ENCODE assay signal across 8 cellular contexts in the genomic region with DNA sequence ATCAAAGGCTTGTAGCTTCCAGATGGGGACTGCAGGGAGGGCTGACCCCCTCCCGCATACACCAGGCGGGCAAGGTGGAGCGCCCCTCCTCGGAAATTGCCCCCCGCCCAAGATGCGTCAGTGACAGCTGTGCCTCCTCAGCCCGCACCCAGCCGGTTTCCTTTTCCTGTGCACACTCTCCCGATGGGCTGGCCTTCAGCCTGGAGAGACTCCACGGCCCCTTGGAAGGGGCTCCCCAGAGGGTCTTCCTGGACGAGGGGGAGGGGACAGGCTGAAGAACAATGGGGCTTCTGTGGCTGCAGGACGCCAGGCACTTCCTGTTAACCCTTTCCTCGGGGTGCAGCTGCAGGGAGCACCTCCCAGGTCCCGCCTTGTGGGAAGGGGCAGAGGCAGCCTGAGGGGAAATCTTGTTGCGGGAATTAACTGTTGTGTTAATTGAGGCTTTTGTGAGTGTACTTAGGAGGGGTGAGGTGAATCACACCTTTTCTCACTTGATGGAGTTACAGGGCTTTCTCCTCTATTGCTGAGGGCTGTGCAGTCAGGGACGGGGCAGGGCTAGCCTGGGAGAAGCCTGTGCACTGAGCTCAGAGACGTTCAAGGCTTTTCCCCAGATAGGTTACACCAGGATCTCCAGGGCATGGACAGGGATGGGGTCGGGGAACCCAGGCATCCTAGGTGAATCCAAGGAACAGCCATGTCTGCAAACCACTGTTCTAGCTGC. TPM values are rescaled to one million over a fixed set of nuclear protein-coding genes. Genes with fewer than 3 reads are reported as not detected.
DNase-seq lines count a peak whose midpoint lies in the region; ATAC-seq and TF ChIP-seq lines count a peak whose summit lies in the region.

No MANE protein-coding gene starts in this region.

- TF ChIP-seq CTCF in AG04450 (IDR thresholded peaks at IDR 0.05; ENCODE audit: low read depth, low read length) (no peak), HFF-Myc (IDR thresholded peaks at IDR 0.05; ENCODE audit: low read depth, low read length, missing control alignments) (no peak), Panc1 (IDR thresholded peaks at IDR 0.05) (no peak), GM13977 (IDR thresholded peaks at IDR 0.05; ENCODE audit: extremely low read depth, insufficient read depth, missing control alignments) (no peak)

- CTCF ChIA-PET in AG04450 (lab: Charles Lee) (no interaction called here), Panc1 (lab: Charles Lee) (no interaction called here)

- BruUV-seq in Panc1 (replicated peaks; lab: Mats Ljungman, UMichigan): no TSS peak

- intact Hi-C loops in Panc1 (cut with micrococcal nuclease; ENCODE audit: unreplicated experiment) (no loop called here), right cardiac atrium (cut with DNase I) (loop anchor here in 1 of 4 donors (5.0 kb wide), 1 partner anchor 62 kb away; a partner anchor contains a TSS)

- 12% methylated on average over 18 of the region's 18 CpGs for WGBS in right cardiac atrium

- H3K27ac ChIP-seq in AG04450 (ENCODE audit: low read depth, low read length): peak overlapping the region; percentile 97
- peak overlapping the region; percentile 99 for H3K27ac ChIP-seq in Panc1 (ENCODE audit: low read length)
- peak overlapping the region; percentile 94 for H3K27ac ChIP-seq in right cardiac atrium (ENCODE audit: low read length)
- peak overlapping the region; percentile 85 for H3K27ac ChIP-seq in rectal smooth muscle tissue (ENCODE audit: low read depth, low read length)

- DNase-seq in AG04450 (ENCODE audit: low read depth, low spot score): no peak
- no peak for DNase-seq in HFF-Myc (ENCODE audit: extremely low read depth, low read depth)
- no peak for DNase-seq in Panc1 (ENCODE audit: low read depth, low spot score)
- DNase-seq in adipocyte (ENCODE audit: low read depth): peak; percentile 48
- peak; percentile 88 to 92 (median 90) for DNase-seq in right cardiac atrium
- DNase-seq in GM13977 (ENCODE audit: low spot score): no peak
- no peak for DNase-seq in NCI-H1048 (lab: John Stamatoyannopoulos, UW)

- no peaks in the 10 kb centered on the region for H3K9me3 ChIP-seq in AG04450 (ENCODE audit: control insufficient read depth, insufficient read depth, low read length)
- H3K9me3 ChIP-seq in Panc1 (ENCODE audit: control insufficient read depth, insufficient read depth, low read depth, low read length): no peaks in the 10 kb centered on the region
- no peaks in the 10 kb centered on the region for H3K9me3 ChIP-seq in adipocyte (ENCODE audit: control insufficient read depth, low read length)
- no peaks in the 10 kb centered on the region for H3K9me3 ChIP-seq in right cardiac atrium (ENCODE audit: control insufficient read depth, low read length)

- POLR2A ChIA-PET in AG04450 (lab: Yijun Ruan, JAX): interaction anchor here (0.5 to 5.1 kb wide), 11 partner anchors 10 to 53 kb away, joined by 3 to 37 read pairs (median 4); a partner anchor contains a TSS
- POLR2A ChIA-PET in Panc1 (lab: Charles Lee): interaction anchor here (0.6 to 1.7 kb wide), 4 partner anchors 9 to 654 kb away, joined by 6 to 8 read pairs (median 8); no protein-coding TSS in a partner anchor

- H3K4me1 ChIP-seq in Panc1 (ENCODE audit: control insufficient read depth, insufficient read depth, low read length) (peaks cover 55% of the 10 kb centered on the region), adipocyte (ENCODE audit: control insufficient read depth, insufficient read depth, low read length) (peaks cover 56% of the 10 kb centered on the region), right cardiac atrium (ENCODE audit: control insufficient read depth, insufficient read depth, low read length) (peaks cover 11% of the 10 kb centered on the region), rectal smooth muscle tissue (ENCODE audit: control insufficient read depth, insufficient read depth, low read length) (peaks cover 13% of the 10 kb centered on the region)

- H3K27me3 ChIP-seq in AG04450 (ENCODE audit: control insufficient read depth, insufficient read depth, low read length): no peaks in the 10 kb centered on the region
- H3K27me3 ChIP-seq in Panc1 (ENCODE audit: control insufficient read depth, insufficient read depth, low read length): no peaks in the 10 kb centered on the region
- no peaks in the 10 kb centered on the region for H3K27me3 ChIP-seq in adipocyte (replicated peaks; ENCODE audit: control insufficient read depth, insufficient read depth, low read length)
- H3K27me3 ChIP-seq in right cardiac atrium (ENCODE audit: control insufficient read depth, insufficient read depth): no peaks in the 10 kb centered on the region
- no peaks in the 10 kb centered on the region for H3K27me3 ChIP-seq in rectal smooth muscle tissue (ENCODE audit: control insufficient read depth, insufficient read depth, low read length)

- H3K9ac ChIP-seq in adipocyte (ENCODE audit: low read length) (peak overlapping the region; percentile 89), rectal smooth muscle tissue (ENCODE audit: low read length) (peak overlapping the region; percentile 57)

- ATAC-seq in Panc1: peak; percentile 46
- peak; percentile 37 to 60 for ATAC-seq in right cardiac atrium

- H3K36me3 ChIP-seq in Panc1 (ENCODE audit: control insufficient read depth, insufficient read depth, low read length): no peaks in the 10 kb centered on the region
- H3K36me3 ChIP-seq in adipocyte (ENCODE audit: control insufficient read depth, insufficient read depth, low read length, severe bottlenecking): no peaks in the 10 kb centered on the region
- H3K36me3 ChIP-seq in rectal smooth muscle tissue (ENCODE audit: control insufficient read depth, insufficient read depth, low read length): no peaks in the 10 kb centered on the region

- H3K4me3 ChIP-seq in AG04450 (ENCODE audit: low read depth, low read length) (peak overlapping the region; percentile 36), HFF-Myc (replicated peaks; ENCODE audit: low read depth, low read length) (peak overlapping the region; percentile 27), Panc1 (ENCODE audit: low read depth in 2 of 2, low read length in 2 of 2) (peak overlapping the region; percentile 42 to 45), adipocyte (ENCODE audit: low read length) (peak overlapping the region; percentile 64), right cardiac atrium (ENCODE audit: low read length) (no peak overlapping the region), rectal smooth muscle tissue (ENCODE audit: low read length) (peak overlapping the region; percentile 51)

- in situ Hi-C loops in Panc1 (cut with HindIII; ENCODE audit: low pct_unique_long_range_greater_than_20kb, low sequenced_read_pairs): no loop called here
- in situ Hi-C loops in GM13977 (cut with MboI; ENCODE audit: low pct_unique_long_range_greater_than_20kb, low sequenced_read_pairs, unreplicated experiment): no loop called here

RNA-seq across cellular contexts. Expression of a gene that starts 14.3 kb away (rescaled TPM):
- polyA plus RNA-seq in AG04450 (2011; rRNA removed): 15.3 and 21.3 TPM in 2 replicates
- polyA minus RNA-seq in AG04450 (2011; rRNA and poly(A)+ RNA removed): 8.1 and 10.7 TPM in 2 replicates
- 80.4 TPM for total RNA-seq in Panc1 (2021; ENCODE audit: unreplicated experiment)
- 81.1 TPM for polyA plus RNA-seq in Panc1 (2012; ENCODE audit: insufficient read length)
- 10 to 100 TPM; 22.2 to 53.5 (median 29.2) TPM for total RNA-seq in right cardiac atrium
- polyA plus RNA-seq in right cardiac atrium: 62.9 TPM

RNA-seq across cellular contexts. Expression of a gene that starts 14.4 kb away (rescaled TPM):
- 47.9 and 57.6 TPM in 2 replicates for polyA plus RNA-seq in AG04450 (2011; rRNA removed)
- 56.7 and 83.9 TPM in 2 replicates for polyA minus RNA-seq in AG04450 (2011; rRNA and poly(A)+ RNA removed)
- 43.6 TPM for total RNA-seq in Panc1 (2021; ENCODE audit: unreplicated experiment)
- polyA plus RNA-seq in Panc1 (2012; ENCODE audit: insufficient read length): 108 TPM
- 10 to 100 TPM; 30.8 to 39.8 (median 37.2) TPM for total RNA-seq in right cardiac atrium
- polyA plus RNA-seq in right cardiac atrium: 47.7 TPM

RNA-seq across cellular contexts. Expression of a gene that starts 46.5 kb away (rescaled TPM):
- polyA plus RNA-seq in AG04450 (2011; rRNA removed) (43.4 and 76.4 TPM in 2 replicates), right cardiac atrium (40.2 TPM)
- 38.2 and 51.8 TPM in 2 replicates for polyA minus RNA-seq in AG04450 (2011; rRNA and poly(A)+ RNA removed)
- total RNA-seq in Panc1 (2021; ENCODE audit: unreplicated experiment) (129 TPM), right cardiac atrium (10 to 100 TPM; 27.6 to 44.2 (median 40.2) TPM)
- polyA plus RNA-seq in Panc1 (2012; ENCODE audit: insufficient read length): 97.8 TPM

RNA-seq across cellular contexts. Expression of a gene that starts 48.0 kb away (rescaled TPM):
- polyA plus RNA-seq in AG04450 (2011; rRNA removed) (17.3 and 21.0 TPM in 2 replicates), right cardiac atrium (19.9 TPM)
- 15.6 and 24.6 TPM in 2 replicates for polyA minus RNA-seq in AG04450 (2011; rRNA and poly(A)+ RNA removed)
- total RNA-seq in Panc1 (2021; ENCODE audit: unreplicated experiment) (52.0 TPM), right cardiac atrium (10 to 100 TPM; 14.8 to 22.2 (median 17.5) TPM)
- 41.4 TPM for polyA plus RNA-seq in Panc1 (2012; ENCODE audit: insufficient read length)

Comparison
In these comparisons a context has a peak if more than half of its experiments do, and no peak if none do; other contexts are left out.
1. DNase-seq: peak in adipocyte (single experiment) and right cardiac atrium (3 of 3); none in AG04450 (single experiment), HFF-Myc (single experiment), Panc1 (single experiment), GM13977 (single experiment) and NCI-H1048 (single experiment).
2. Peak in every context shown above with its lines, with median percentiles within 50 percentile points of each other: H3K27ac ChIP-seq.